Comparison of ENCODE assay signal across 8 cellular contexts in the genomic region with DNA sequence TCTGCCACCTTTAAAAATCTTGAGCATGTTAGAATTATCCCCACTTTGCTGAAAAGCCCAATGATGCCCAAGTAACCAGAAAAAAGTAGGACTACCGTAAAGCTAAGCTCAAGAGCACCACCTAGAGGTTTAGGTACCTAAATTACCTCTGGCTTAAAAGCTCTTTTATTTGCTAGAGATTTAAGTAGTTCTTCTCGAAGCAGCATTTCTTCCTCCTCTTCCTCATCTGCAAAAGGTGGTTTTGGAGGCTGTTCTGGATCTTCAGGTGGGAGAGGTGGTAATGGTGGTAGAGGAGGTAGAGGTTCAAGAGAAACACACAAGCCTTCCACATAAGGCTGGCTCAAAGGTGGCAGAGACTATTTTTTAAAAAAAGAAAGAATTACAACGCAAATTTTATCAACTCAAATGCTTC. TPM values are rescaled to one million over a fixed set of nuclear protein-coding genes. Genes with fewer than 3 reads are reported as not detected.
DNase-seq lines count a peak whose midpoint lies in the region; ATAC-seq and TF ChIP-seq lines count a peak whose summit lies in the region.

No MANE protein-coding gene starts in this region.

- H3K27ac ChIP-seq in esophagus squamous epithelium (no peak overlapping the region), neutrophil (no peak overlapping the region)

- no peaks in the 10 kb centered on the region for H3K9me3 Mint-ChIP-seq in activated CD4-positive, alpha-beta T cell treated with anti-CD3 and anti-CD28 coated beads for 36 hours (ENCODE audit: low read depth)
- no peaks in the 10 kb centered on the region for H3K9me3 Mint-ChIP-seq in T-cell

- DNase-seq in activated CD4-positive, alpha-beta T cell treated with anti-CD3 and anti-CD28 coated beads for 36 hours = no peak
- no peak for DNase-seq in activated CD4-positive, alpha-beta T cell treated with anti-CD3 and anti-CD28 coated beads for 48 hours
- peak; percentile 70 for DNase-seq in HCEC 1CT
- peak; percentile 10 to 18 for DNase-seq in NCI-H1930 (lab: John Stamatoyannopoulos, UW)
- peak in 4 of 34 experiments; percentile 6 to 35 (median 16) for DNase-seq in T-cell
- no peak for DNase-seq in esophagus squamous epithelium (lab: John Stamatoyannopoulos, UW)
- DNase-seq in activated effector memory CD4-positive, alpha-beta T cell treated with Interleukin-2 at 50 U/mL for 16 hours = no peak

- TF ChIP-seq POLR2A in esophagus squamous epithelium (IDR thresholded peaks at IDR 0.05) = no peak

- WGBS in esophagus squamous epithelium, 2 donors = 27 to 28% methylated on average over 3 of the region's 3 CpGs

- H3K9me3 ChIP-seq in esophagus squamous epithelium = no peaks in the 10 kb centered on the region
- H3K9me3 ChIP-seq in neutrophil = no peaks in the 10 kb centered on the region

- TF ChIP-seq CTCF in esophagus squamous epithelium (IDR thresholded peaks at IDR 0.05) = peak; percentile 41 to 71 (median 58)
- TF ChIP-seq CTCF in neutrophil (IDR thresholded peaks at IDR 0.05) = peak; percentile 59

- POLR2A ChIA-PET in activated CD4-positive, alpha-beta T cell treated with anti-CD3 and anti-CD28 coated beads for 36 hours (lab: Charles Lee) = interaction anchor here (0.6 to 1.0 kb wide), 3 partner anchors 23 to 118 kb away, joined by 3 to 5 read pairs (median 3); a partner anchor contains a TSS
- POLR2A ChIA-PET in T-cell (lab: Charles Lee) = interaction anchor here in 1 of 2 donors (0.7 to 1.2 kb wide), 7 partner anchors 8 to 119 kb away, joined by 3 to 5 read pairs (median 4); no protein-coding TSS in a partner anchor

- H3K4me3 ChIP-seq in esophagus squamous epithelium (no peak overlapping the region), neutrophil (ENCODE audit: low read depth in 1 of 2, low read length in 1 of 2) (no peak overlapping the region)

- H3K4me1 Mint-ChIP-seq in activated CD4-positive, alpha-beta T cell treated with anti-CD3 and anti-CD28 coated beads for 36 hours = peaks cover 21% of the 10 kb centered on the region
- H3K4me1 Mint-ChIP-seq in T-cell = peaks cover 10 to 14% (median 12%) of the 10 kb centered on the region in 3 donors

- H3K4me1 ChIP-seq in esophagus squamous epithelium (peaks cover 0 to 8% (median 0%) of the 10 kb centered on the region in 3 donors), neutrophil (ENCODE audit: control insufficient read depth in 1 of 2, insufficient read depth in 1 of 2, low read depth in 1 of 2, low read length in 1 of 2) (no peaks in the 10 kb centered on the region)

- H3K36me3 ChIP-seq in esophagus squamous epithelium (peaks cover 21 to 100% (median 46%) of the 10 kb centered on the region in 3 donors), neutrophil (peaks cover 95% of the 10 kb centered on the region)

- H3K4me3 Mint-ChIP-seq in activated CD4-positive, alpha-beta T cell treated with anti-CD3 and anti-CD28 coated beads for 36 hours = no peak overlapping the region
- peak overlapping the region in 1 of 3 donors; percentile 10 for H3K4me3 Mint-ChIP-seq in T-cell

- intact Hi-C loops in activated CD4-positive, alpha-beta T cell treated with anti-CD3 and anti-CD28 coated beads for 36 hours (cut with DNase I, micrococcal nuclease) = loop anchor here (1.0 to 5.0 kb wide), 3 partner anchors 110 to 221 kb away; no protein-coding TSS in a partner anchor
- intact Hi-C loops in esophagus squamous epithelium (cut with DNase I) = no loop called here

- H3K27me3 Mint-ChIP-seq in activated CD4-positive, alpha-beta T cell treated with anti-CD3 and anti-CD28 coated beads for 36 hours = no peaks in the 10 kb centered on the region
- H3K27me3 Mint-ChIP-seq in T-cell = no peaks in the 10 kb centered on the region

- H3K27me3 ChIP-seq in esophagus squamous epithelium (no peaks in the 10 kb centered on the region), neutrophil (no peaks in the 10 kb centered on the region)

- H3K36me3 Mint-ChIP-seq in activated CD4-positive, alpha-beta T cell treated with anti-CD3 and anti-CD28 coated beads for 36 hours (ENCODE audit: low read depth) = peaks cover 48% of the 10 kb centered on the region
- peaks cover 48% of the 10 kb centered on the region for H3K36me3 Mint-ChIP-seq in T-cell

- CTCF ChIA-PET in activated CD4-positive, alpha-beta T cell treated with anti-CD3 and anti-CD28 coated beads for 36 hours (lab: Charles Lee) = interaction anchor here (0.6 to 5.0 kb wide), 39 partner anchors 9 to 1823 kb away, joined by 3 to 51 read pairs (median 5); a partner anchor contains a TSS
- CTCF ChIA-PET in T-cell (lab: Charles Lee) = interaction anchor here (0.5 to 3.2 kb wide), 32 partner anchors 8 to 1349 kb away, joined by 3 to 44 read pairs (median 4); a partner anchor contains a TSS

- peak; percentile 43 for ATAC-seq in activated CD4-positive, alpha-beta T cell treated with anti-CD3 and anti-CD28 coated beads for 36 hours
- ATAC-seq in T-cell (replicated peaks in 1 of 4) = peak in 3 of 4 experiments; percentile 57 to 65 (median 58)

- H3K27ac Mint-ChIP-seq in activated CD4-positive, alpha-beta T cell treated with anti-CD3 and anti-CD28 coated beads for 36 hours = peak overlapping the region; percentile 73
- H3K27ac Mint-ChIP-seq in T-cell = peak overlapping the region; percentile 47 to 66

RNA-seq across cellular contexts. Expression of a gene that starts 26.9 kb away (rescaled TPM):
- 10 to 100 TPM; 57.1 to 71.5 TPM for total RNA-seq in activated CD4-positive, alpha-beta T cell treated with anti-CD3 and anti-CD28 coated beads for 36 hours
- total RNA-seq in T-cell (100 to 1,000 TPM in 3 of 5 donors, 10 to 100 TPM in 2; 85.5 to 146 (median 106) TPM), esophagus squamous epithelium (10 to 100 TPM; 17.7 to 60.8 (median 52.2) TPM)

RNA-seq across cellular contexts. Expression of a gene that starts 27.4 kb away (rescaled TPM):
- 10 to 100 TPM in 1 of 2 experiments, 1 to 10 TPM in 1; 8.7 to 11.8 TPM for total RNA-seq in activated CD4-positive, alpha-beta T cell treated with anti-CD3 and anti-CD28 coated beads for 36 hours
- total RNA-seq in T-cell (10 to 100 TPM in 2 of 5 donors, 1 to 10 TPM in 3; 8.3 to 23.1 (median 8.6) TPM), esophagus squamous epithelium (10 to 100 TPM in 1 of 4 donors, 1 to 10 TPM in 3; 4.8 to 11.3 (median 6.0) TPM)

RNA-seq across cellular contexts. Expression of a gene that starts 49.2 kb away (rescaled TPM):
- total RNA-seq in activated CD4-positive, alpha-beta T cell treated with anti-CD3 and anti-CD28 coated beads for 36 hours = 10 to 100 TPM in 1 of 2 experiments, 1 to 10 TPM in 1; 6.1 to 12.9 TPM
- total RNA-seq in T-cell (10 to 100 TPM; 14.1 to 21.5 (median 17.7) TPM), esophagus squamous epithelium (10 to 100 TPM; 48.2 to 94.5 (median 68.4) TPM)

Comparison
In these comparisons a context has a peak if more than half of its experiments do, and no peak if none do; other contexts are left out.
1. DNase-seq: peak in HCEC 1CT (single experiment) and NCI-H1930 (2 of 2); none in activated CD4-positive, alpha-beta T cell treated with anti-CD3 and anti-CD28 coated beads for 36 hours (single experiment), activated CD4-positive, alpha-beta T cell treated with anti-CD3 and anti-CD28 coated beads for 48 hours (single experiment), esophagus squamous epithelium (single experiment) and activated effector memory CD4-positive, alpha-beta T cell treated with Interleukin-2 at 50 U/mL for 16 hours (single experiment).